Comparison of ENCODE assay signal across 12 cellular contexts in the genomic region with DNA sequence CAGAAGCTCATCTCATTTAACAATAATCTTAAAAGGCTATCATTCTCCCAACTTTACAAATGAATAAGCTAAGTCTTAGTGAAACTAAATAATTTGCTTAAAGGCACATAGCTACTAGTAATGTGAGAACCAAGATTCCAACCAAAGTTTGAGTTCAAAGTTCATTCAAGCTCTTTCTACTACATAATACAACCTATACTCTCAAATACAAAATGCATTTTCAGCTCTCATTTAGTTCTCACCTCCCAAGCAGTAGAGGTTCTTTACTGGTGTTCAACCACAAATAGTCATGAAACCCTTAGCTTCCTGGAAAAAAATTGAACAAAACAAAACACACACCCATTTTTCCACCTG. TPM values are rescaled to one million over a fixed set of nuclear protein-coding genes. Genes with fewer than 3 reads are reported as not detected.
A peak's percentile ranks its signal among the peaks of the same experiment; 100 is the strongest.
DNase-seq lines count a peak whose midpoint lies in the region; ATAC-seq, FAIRE-seq and TF ChIP-seq lines count a peak whose summit lies in the region.
"Had no signal": no experiment of that assay in that cellular context is flagged by ENCODE, and none has a peak within 500 bp of the region (broad histone marks: within the 10 kb centered on the region; RNA-seq: fewer than 3 reads in every experiment).

No MANE protein-coding gene starts in this region.

- H3K27me3 ChIP-seq in HepG2 (ENCODE audit: control insufficient read depth in 1 of 2, insufficient read depth in 2 of 2, low read length in 2 of 2): no peaks in the 10 kb centered on the region
- no peaks in the 10 kb centered on the region for H3K27me3 ChIP-seq in right lobe of liver
- no peaks in the 10 kb centered on the region for H3K27me3 ChIP-seq in lower lobe of right lung (ENCODE audit: low read depth)

- in situ Hi-C loops in HepG2 (cut with HindIII; ENCODE audit: extremely low pct_ligation_motif_present, low pct_unique_long_range_greater_than_20kb): no loop called here

- CTCF ChIA-PET in HepG2 (lab: Yijun Ruan, JAX; ENCODE audit: low intra/inter-chr PET ratio, low total read pairs): no interaction called here

- no peak overlapping the region for H2AFZ ChIP-seq in HepG2 (ENCODE audit: low read length)

- FAIRE-seq in HepG2 (lab: Jason Lieb, UNC): peak; percentile 21

- intact Hi-C loops in HepG2 (cut with micrococcal nuclease; ENCODE audit: unreplicated experiment): no loop called here
- intact Hi-C loops in right lobe of liver (cut with DNase I): no loop called here
- intact Hi-C loops in lower lobe of right lung (cut with DNase I): no loop called here

- no peak for TF ChIP-seq CTCF in HepG2 (CRISPR knock-in tag; IDR thresholded peaks at IDR 0.05)
- TF ChIP-seq CTCF in right lobe of liver (IDR thresholded peaks at IDR 0.05): no peak
- TF ChIP-seq CTCF in lower lobe of right lung (IDR thresholded peaks at IDR 0.05): no peak

- no peak overlapping the region for H3K9ac ChIP-seq in HepG2 (ENCODE audit: insufficient read depth, low read depth, low read length)

- H3K4me1 ChIP-seq in HepG2 (ENCODE audit: insufficient read depth, low read length): peaks cover 18% of the 10 kb centered on the region
- H3K4me1 ChIP-seq in right lobe of liver: peaks cover 0 to 3% (median 0%) of the 10 kb centered on the region in 4 donors
- no peaks in the 10 kb centered on the region for H3K4me1 ChIP-seq in lower lobe of right lung

- no peaks in the 10 kb centered on the region for H3K79me2 ChIP-seq in HepG2 (ENCODE audit: insufficient read depth, low read length)

- H3K9me3 ChIP-seq in HepG2 (ENCODE audit: low read length): peaks cover 15% of the 10 kb centered on the region
- H3K9me3 ChIP-seq in right lobe of liver: no peaks in the 10 kb centered on the region
- H3K9me3 ChIP-seq in lower lobe of right lung: no peaks in the 10 kb centered on the region

- DNase-seq in HepG2 (ENCODE audit: low spot score) (peak; percentile 31), right lobe of liver (no peak), cerebellar nuclear complex (lab: John Stamatoyannopoulos, UW) (no peak), dermis blood vessel endothelial cell (no peak), lower lobe of right lung (no peak)
- DNase-seq in activated CD4-positive, alpha-beta T cell treated with anti-CD3 and anti-CD28 coated beads for 48 hours: no peak
- DNase-seq: activated naive CD4-positive, alpha-beta T cell; left cardiac atrium; NCI-H1694; right cardiac atrium had no signal

- TF ChIP-seq EP300 in HepG2 (IDR thresholded peaks at IDR 0.05; ENCODE audit: low read depth in 2 of 2, low read length in 2 of 2) (no peak), HepG2 (CRISPR knock-in tag; IDR thresholded peaks at IDR 0.05; ENCODE audit: borderline replicate concordance) (no peak)

- H3K27ac ChIP-seq in HepG2 (ENCODE audit: extremely low read length, insufficient read depth, low read length) (no peak overlapping the region), right lobe of liver (no peak overlapping the region), lower lobe of right lung (no peak overlapping the region)

- H3K36me3 ChIP-seq in HepG2 (replicated peaks in 1 of 2; ENCODE audit: control insufficient read depth in 1 of 2, insufficient read depth in 2 of 2, low read length in 2 of 2) (no peaks in the 10 kb centered on the region), right lobe of liver (no peaks in the 10 kb centered on the region), lower lobe of right lung (no peaks in the 10 kb centered on the region)

- no peak overlapping the region for H3K4me2 ChIP-seq in HepG2 (ENCODE audit: low read depth, low read length)

- H3K4me3 ChIP-seq in HepG2 (replicated peaks in 1 of 3; ENCODE audit: insufficient read depth in 1 of 3, low read depth in 2 of 3, low read length in 3 of 3): no peak overlapping the region
- no peak overlapping the region for H3K4me3 ChIP-seq in right lobe of liver
- H3K4me3 ChIP-seq in lower lobe of right lung: no peak overlapping the region

- TF ChIP-seq RAD21 in HepG2 (CRISPR knock-in tag; IDR thresholded peaks at IDR 0.05): no peak

- no TSS peak for BruUV-seq in HepG2 (replicated peaks; lab: Mats Ljungman, UMichigan)

- H4K20me1 ChIP-seq in HepG2 (ENCODE audit: insufficient read depth, low read length): no peaks in the 10 kb centered on the region

- ATAC-seq in HepG2 (peak; percentile 57; the same call in 1 of the 3 replicates), right lobe of liver (no peak), HG02623 (IDR thresholded peaks at IDR 0.05; ENCODE audit: unreplicated experiment) (peak; percentile 35), HG03558 (IDR thresholded peaks at IDR 0.05; ENCODE audit: extremely low read depth, unreplicated experiment) (peak; percentile 21), lower lobe of right lung (no peak)
- ATAC-seq: right cardiac atrium had no signal

- no peak for TF ChIP-seq POLR2A in HepG2 (IDR thresholded peaks at IDR 0.05; ENCODE audit: insufficient read depth in 1 of 2, low read depth in 2 of 2, low read length in 2 of 2)
- TF ChIP-seq POLR2A in right lobe of liver (IDR thresholded peaks at IDR 0.05): no peak

- POLR2A ChIA-PET in HepG2 (lab: Yijun Ruan, JAX): no interaction called here

TF ChIP-seq in HepG2, 621 proteins besides CTCF, POLR2A, EP300 and RAD21 (continues in another document):
- TF ChIP-seq, protein P1, sequence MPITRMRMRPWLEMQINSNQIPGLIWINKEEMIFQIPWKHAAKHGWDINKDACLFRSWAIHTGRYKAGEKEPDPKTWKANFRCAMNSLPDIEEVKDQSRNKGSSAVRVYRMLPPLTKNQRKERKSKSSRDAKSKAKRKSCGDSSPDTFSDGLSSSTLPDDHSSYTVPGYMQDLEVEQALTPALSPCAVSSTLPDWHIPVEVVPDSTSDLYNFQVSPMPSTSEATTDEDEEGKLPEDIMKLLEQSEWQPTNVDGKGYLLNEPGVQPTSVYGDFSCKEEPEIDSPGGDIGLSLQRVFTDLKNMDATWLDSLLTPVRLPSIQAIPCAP (CRISPR knock-in tag; IDR thresholded peaks at IDR 0.05; ENCODE audit: low read depth): no peak
- TF ChIP-seq HNF4G (IDR thresholded peaks at IDR 0.05; ENCODE audit: borderline replicate concordance, low read depth, low read length) (peak; percentile 7; the same call in 1 of the 2 replicates), HNF4G (CRISPR knock-in tag; IDR thresholded peaks at IDR 0.05; ENCODE audit: borderline replicate concordance, low read depth) (no peak), SIX4 (CRISPR knock-in tag; IDR thresholded peaks at IDR 0.05) (0 out of 2 replicates have a peak, but pooled peaks have one; percentile 42), ZNF569 (CRISPR knock-in tag; IDR thresholded peaks at IDR 0.05; ENCODE audit: borderline replicate concordance) (no peak)
- TF ChIP-seq, protein P2, sequence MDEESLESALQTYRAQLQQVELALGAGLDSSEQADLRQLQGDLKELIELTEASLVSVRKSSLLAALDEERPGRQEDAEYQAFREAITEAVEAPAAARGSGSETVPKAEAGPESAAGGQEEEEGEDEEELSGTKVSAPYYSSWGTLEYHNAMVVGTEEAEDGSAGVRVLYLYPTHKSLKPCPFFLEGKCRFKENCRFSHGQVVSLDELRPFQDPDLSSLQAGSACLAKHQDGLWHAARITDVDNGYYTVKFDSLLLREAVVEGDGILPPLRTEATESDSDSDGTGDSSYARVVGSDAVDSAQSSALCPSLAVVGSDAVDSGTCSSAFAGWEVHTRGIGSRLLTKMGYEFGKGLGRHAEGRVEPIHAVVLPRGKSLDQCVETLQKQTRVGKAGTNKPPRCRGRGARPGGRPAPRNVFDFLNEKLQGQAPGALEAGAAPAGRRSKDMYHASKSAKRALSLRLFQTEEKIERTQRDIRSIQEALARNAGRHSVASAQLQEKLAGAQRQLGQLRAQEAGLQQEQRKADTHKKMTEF (CRISPR knock-in tag; IDR thresholded peaks at IDR 0.05): no peak

RNA-seq across cellular contexts. Expression of a gene that starts 43.5 kb away (rescaled TPM):
- total RNA-seq in HepG2 (2016; rRNA removed; fragmentation: Illumina TruSeq; extraction: Trizol) (7.2 and 8.3 TPM in 2 replicates), right lobe of liver (1 to 10 TPM; 2.7 to 8.4 (median 6.0) TPM), dermis blood vessel endothelial cell (10.7 and 13.4 TPM in 2 replicates), lower lobe of right lung (32.6 TPM)
- total RNA-seq in HepG2 (2016; cell fraction: cytosol; rRNA removed; fragmentation: Illumina TruSeq; extraction: Trizol; ENCODE audit: low read depth): 1.5 TPM in 2 replicates
- total RNA-seq in HepG2 (2016; cell fraction: insoluble cytoplasmic fraction; rRNA removed; fragmentation: Illumina TruSeq; extraction: Trizol): 8.2 TPM in 2 replicates
- 3.4 and 3.6 TPM in 2 replicates for total RNA-seq in HepG2 (2016; cell fraction: membrane; rRNA removed; fragmentation: Illumina TruSeq; extraction: Trizol)
- 20.5 and 21.3 TPM in 2 replicates for total RNA-seq in HepG2 (2016; cell fraction: nucleus; rRNA removed; fragmentation: Illumina TruSeq; extraction: Trizol)
- polyA plus RNA-seq in HepG2 (2011; rRNA removed): 3.3 and 4.6 TPM in 2 replicates
- 1.1 and 1.8 TPM in 2 replicates for polyA plus RNA-seq in HepG2 (2011; cell fraction: cytosol; rRNA removed)
- 5.3 and 6.3 TPM in 2 replicates for polyA plus RNA-seq in HepG2 (2011; cell fraction: nucleus; rRNA removed)
- polyA plus RNA-seq in HepG2 (2012): 3.3 and 3.5 TPM in 2 replicates
- polyA plus RNA-seq in HepG2 (2016; cell fraction: cytosol; fragmentation: Illumina TruSeq; extraction: Trizol; ENCODE audit: low read depth): 0.19 and 0.20 TPM in 2 replicates
- 5.9 and 6.3 TPM in 2 replicates for polyA plus RNA-seq in HepG2 (2016; cell fraction: insoluble cytoplasmic fraction; fragmentation: Illumina TruSeq; extraction: Trizol; ENCODE audit: low read depth)
- 1.0 and 1.2 TPM in 2 replicates for polyA plus RNA-seq in HepG2 (2016; cell fraction: membrane; fragmentation: Illumina TruSeq; extraction: Trizol; ENCODE audit: low read depth)
- 9.7 and 11.0 TPM in 2 replicates for polyA plus RNA-seq in HepG2 (2016; cell fraction: nucleus; fragmentation: Illumina TruSeq; extraction: Trizol; ENCODE audit: insufficient read depth, low read depth)
- 5.2 and 10.4 TPM in 2 replicates for polyA minus RNA-seq in HepG2 (2011; rRNA and poly(A)+ RNA removed; ENCODE audit: low replicate concordance)
- 3.8 and 5.5 TPM in 2 replicates for polyA minus RNA-seq in HepG2 (2011; cell fraction: cytosol; rRNA and poly(A)+ RNA removed)
- polyA minus RNA-seq in HepG2 (2011; cell fraction: nucleus; rRNA and poly(A)+ RNA removed): 66.2 and 71.5 TPM in 2 replicates

Comparison
In these comparisons a context has a peak if more than half of its experiments do, and no peak if none do; other contexts are left out.
1. ATAC-seq: peak in HepG2 (single experiment), HG02623 (single experiment) and HG03558 (single experiment); none in right lobe of liver (0 of 4) and lower lobe of right lung (0 of 2).